8 cellular contexts compared by ENCODE assay signal in the genomic region with DNA sequence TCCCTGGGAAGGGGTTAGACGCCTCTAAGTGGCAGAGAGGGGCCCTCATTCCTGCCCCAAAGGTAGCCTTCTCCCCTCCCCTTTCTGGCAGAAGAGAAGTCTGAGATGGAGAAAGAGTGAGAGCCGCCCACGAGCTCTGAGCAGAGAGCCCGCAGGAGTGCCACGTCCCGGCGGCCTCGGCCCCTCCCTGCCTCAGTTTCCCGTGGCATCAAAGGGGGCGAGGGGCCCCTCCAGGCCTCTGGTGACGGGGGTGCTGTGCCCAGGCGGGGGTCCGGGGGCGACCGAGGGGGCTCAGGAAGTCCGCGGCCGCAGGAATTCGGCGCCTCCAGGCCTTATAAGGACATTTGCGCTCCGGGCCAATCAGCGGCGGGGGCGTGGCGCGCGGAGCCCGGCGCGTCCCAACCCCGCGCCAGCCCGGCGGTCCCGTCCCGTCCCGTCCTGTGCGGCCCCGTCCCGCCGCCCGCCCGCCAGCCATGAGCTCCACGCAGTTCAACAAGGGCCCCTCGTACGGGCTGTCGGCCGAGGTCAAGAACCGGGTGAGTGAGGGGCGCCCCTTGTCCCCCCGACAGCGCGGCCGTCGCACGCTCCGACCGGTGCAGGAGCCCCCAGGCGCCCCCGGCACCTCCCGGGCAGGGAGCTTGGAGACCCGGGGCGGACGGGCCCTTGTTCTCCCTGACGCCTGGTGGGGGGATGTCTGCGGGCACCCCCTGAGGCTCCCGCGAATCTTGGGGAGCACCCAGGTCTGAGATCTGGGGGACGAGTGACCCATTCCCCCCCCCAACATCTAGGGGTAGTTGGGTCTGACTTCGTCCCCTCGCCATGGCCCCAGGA. TPM values are rescaled to one million over a fixed set of nuclear protein-coding genes. Genes with fewer than 3 reads are reported as not detected.
DNase-seq lines count a peak whose midpoint lies in the region; FAIRE-seq and TF ChIP-seq lines count a peak whose summit lies in the region.

A gene (plus strand): TSS at position 420 of the 831 bp plus-strand sequence. CDS start 54 bp downstream, at position 474.

- H3K36me3 ChIP-seq in kidney (ENCODE audit: control insufficient read depth in 1 of 2, insufficient read depth in 2 of 2, low read length in 2 of 2): no peaks in the 10 kb centered on the region

- H3K27ac ChIP-seq in C4-2B (peak within 1 kb of the TSS; percentile 61), kidney (ENCODE audit: low read depth in 2 of 2, low read length in 2 of 2) (peak within 1 kb of the TSS; percentile 95 to 96)

- H3K9me3 ChIP-seq in kidney (ENCODE audit: control insufficient read depth in 1 of 2, low read length in 2 of 2): no peaks in the 10 kb centered on the region

- intact Hi-C loops in kidney (cut with DNase I): no loop called here

- TF ChIP-seq CTCF in C4-2B (conservative IDR thresholded peaks at IDR 0.05) (no peak), GM20000 (IDR thresholded peaks at IDR 0.05; ENCODE audit: extremely low read depth, missing control alignments) (no peak), WI38 (IDR thresholded peaks at IDR 0.05; ENCODE audit: low read depth, low read length) (no peak), kidney (IDR thresholded peaks at IDR 0.05; ENCODE audit: borderline replicate concordance, extremely low read depth, insufficient read depth) (no peak)

- DNase-seq in GM20000 (ENCODE audit: low spot score) (peak; percentile 90), Kasumi-1 (lab: John Stamatoyannopoulos, UW) (peak; percentile 50 to 53), cerebellar cortex (ENCODE audit: low spot score) (peak; percentile 66), kidney (peak; percentile 94), NCI-H1436 (lab: John Stamatoyannopoulos, UW) (no peak)
- DNase-seq in stimulated activated CD4-positive, alpha-beta T cell treated with anti-CD3 and anti-CD28 coated beads, Interleukin-2, amount 100 ng/mL, for 24 hours: peak; percentile 74 to 79

- peak within 1 kb of the TSS; percentile 48 to 91 for H3K9ac ChIP-seq in kidney (ENCODE audit: low read length in 2 of 2)

- H3K4me1 ChIP-seq in kidney (ENCODE audit: control insufficient read depth in 1 of 2, insufficient read depth in 1 of 2, low read depth in 1 of 2, low read length in 2 of 2): peaks cover 0 to 8% of the 10 kb centered on the region in 2 donors

- FAIRE-seq in kidney (lab: Jason Lieb, UNC): no peak

- H3K4me3 ChIP-seq in WI38 (ENCODE audit: low read depth, low read length) (peak within 1 kb of the TSS; percentile 100), kidney (ENCODE audit: low read length in 2 of 2) (peak within 1 kb of the TSS; percentile 58 to 84)

RNA-seq across cellular contexts. Expression of the gene that starts here (rescaled TPM):
- 131 TPM for total RNA-seq in kidney
- 64.1 TPM for polyA plus RNA-seq in kidney (ENCODE audit: insufficient read depth, low read depth, low replicate concordance)
